In genomic region chr7:336149-336533, GRCh38 we compare ENCODE assay signal across 4 cellular contexts. TPM values are rescaled to one million over a fixed set of nuclear protein-coding genes. Genes with fewer than 3 reads are reported as not detected.
"Had no signal": no experiment of that assay in that cellular context is flagged by ENCODE, and none has a peak within 500 bp of the region (broad histone marks: within the 10 kb centered on the region; RNA-seq: fewer than 3 reads in every experiment).

No MANE protein-coding gene starts in this region.

RNA-seq across cellular contexts. Expression of gene FOXL3, which starts 46.2 kb away (rescaled TPM):
- total RNA-seq: LHCN-M2, M059J, MCF 10A, NCI-H460 had no signal
